ENCODE assay signal across 2 cellular contexts in the genomic region with DNA sequence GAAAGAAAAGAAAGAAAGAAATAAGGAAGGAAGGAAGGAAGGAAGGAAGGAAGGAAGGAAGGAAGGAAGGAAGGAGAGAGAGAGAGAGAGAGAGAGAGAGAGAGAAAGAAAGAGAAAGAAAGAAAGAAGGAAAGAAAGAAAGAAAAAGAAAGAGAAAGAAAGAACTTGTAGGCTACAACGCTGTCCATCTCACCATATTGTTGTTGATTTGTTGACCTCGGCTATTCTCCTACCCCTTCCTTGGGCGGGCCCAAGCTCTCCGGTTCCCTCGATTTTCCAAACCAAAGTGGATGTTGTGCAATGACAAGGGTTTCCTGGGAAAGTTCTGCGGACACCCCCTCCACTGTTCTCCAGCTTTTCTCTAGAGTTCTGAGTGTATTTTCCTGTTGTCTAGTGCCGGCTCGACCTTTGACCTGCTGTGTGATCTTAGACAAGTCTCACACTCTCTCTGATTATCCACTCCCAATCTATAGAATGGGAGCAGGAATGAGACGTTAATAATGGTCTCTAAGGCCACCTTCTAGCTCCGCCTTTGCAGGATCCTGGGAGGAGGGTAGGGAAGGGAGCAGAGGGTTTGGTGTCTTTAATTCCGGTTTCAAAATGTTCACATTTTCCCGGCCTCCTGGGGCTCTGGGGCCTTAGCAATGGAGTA.
TF ChIP-seq lines count a peak whose summit lies in the region.

No MANE protein-coding gene starts in this region.

TF ChIP-seq in HEK293, 187 proteins besides CTCF, POLR2A, EP300 and RAD21:
- TF ChIP-seq SP2 (tag by site-specific recombination; IDR thresholded peaks at IDR 0.05): 0 out of 2 replicates have a peak, but pooled peaks have one; percentile 14
- no peak for TF ChIP-seq ZNF112 (tag by site-specific recombination; IDR thresholded peaks at IDR 0.05)
- 0 out of 2 replicates have a peak, but pooled peaks have one; percentile 55 for TF ChIP-seq ZNF768 (tag by site-specific recombination; IDR thresholded peaks at IDR 0.05)
- TF ChIP-seq ZNF366 (tag by site-specific recombination; conservative IDR thresholded peaks at IDR 0.05): peak; percentile 85
- TF ChIP-seq KLF10 (tag by site-specific recombination; IDR thresholded peaks at IDR 0.05): no peak
- no peak for TF ChIP-seq SCRT1 (tag by site-specific recombination; IDR thresholded peaks at IDR 0.05; ENCODE audit: borderline replicate concordance)
- no peak for TF ChIP-seq ZNF677 (tag by site-specific recombination; IDR thresholded peaks at IDR 0.05)
- no peak for TF ChIP-seq ZBTB8A (tag by site-specific recombination; IDR thresholded peaks at IDR 0.05)
- TF ChIP-seq, protein P1, sequence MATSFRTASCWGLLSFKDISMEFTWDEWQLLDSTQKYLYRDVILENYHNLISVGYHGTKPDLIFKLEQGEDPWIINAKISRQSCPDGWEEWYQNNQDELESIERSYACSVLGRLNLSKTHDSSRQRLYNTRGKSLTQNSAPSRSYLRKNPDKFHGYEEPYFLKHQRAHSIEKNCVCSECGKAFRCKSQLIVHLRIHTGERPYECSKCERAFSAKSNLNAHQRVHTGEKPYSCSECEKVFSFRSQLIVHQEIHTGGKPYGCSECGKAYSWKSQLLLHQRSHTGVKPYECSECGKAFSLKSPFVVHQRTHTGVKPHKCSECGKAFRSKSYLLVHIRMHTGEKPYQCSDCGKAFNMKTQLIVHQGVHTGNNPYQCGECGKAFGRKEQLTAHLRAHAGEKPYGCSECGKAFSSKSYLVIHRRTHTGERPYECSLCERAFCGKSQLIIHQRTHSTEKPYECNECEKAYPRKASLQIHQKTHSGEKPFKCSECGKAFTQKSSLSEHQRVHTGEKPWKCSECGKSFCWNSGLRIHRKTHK (tag by site-specific recombination; IDR thresholded peaks at IDR 0.05): no peak
TF ChIP-seq in HEK293: peak in this region for 3.

TF ChIP-seq in K562, 482 proteins besides CTCF, POLR2A, EP300 and RAD21:
- TF ChIP-seq ZKSCAN8 (CRISPR knock-in tag; IDR thresholded peaks at IDR 0.05) (no peak), MTA1 (IDR thresholded peaks at IDR 0.05; ENCODE audit: borderline replicate concordance) (no peak), ZNF79 (CRISPR knock-in tag; IDR thresholded peaks at IDR 0.05; ENCODE audit: low read depth) (no peak), ZFX (CRISPR knock-in tag; IDR thresholded peaks at IDR 0.05) (no peak), TCFL5 (CRISPR knock-in tag; conservative IDR thresholded peaks at IDR 0.05) (no peak), NR2C2 (CRISPR knock-in tag; IDR thresholded peaks at IDR 0.05) (no peak), NR2C2 (tag; IDR thresholded peaks at IDR 0.05) (peak; percentile 64), NRF1 (conservative IDR thresholded peaks at IDR 0.05 in 1 of 2, IDR thresholded peaks at IDR 0.05 in 1 of 2) (no peak), CREB1 (IDR thresholded peaks at IDR 0.05) (no peak), CREB1 (CRISPR knock-in tag; IDR thresholded peaks at IDR 0.05) (no peak), FOXJ3 (CRISPR knock-in tag; IDR thresholded peaks at IDR 0.05) (no peak), NR2C1 (IDR thresholded peaks at IDR 0.05) (no peak), NR2C1 (tag; IDR thresholded peaks at IDR 0.05) (peak; percentile 40; the same call in 1 of the 2 replicates)
- TF ChIP-seq, protein P2, sequence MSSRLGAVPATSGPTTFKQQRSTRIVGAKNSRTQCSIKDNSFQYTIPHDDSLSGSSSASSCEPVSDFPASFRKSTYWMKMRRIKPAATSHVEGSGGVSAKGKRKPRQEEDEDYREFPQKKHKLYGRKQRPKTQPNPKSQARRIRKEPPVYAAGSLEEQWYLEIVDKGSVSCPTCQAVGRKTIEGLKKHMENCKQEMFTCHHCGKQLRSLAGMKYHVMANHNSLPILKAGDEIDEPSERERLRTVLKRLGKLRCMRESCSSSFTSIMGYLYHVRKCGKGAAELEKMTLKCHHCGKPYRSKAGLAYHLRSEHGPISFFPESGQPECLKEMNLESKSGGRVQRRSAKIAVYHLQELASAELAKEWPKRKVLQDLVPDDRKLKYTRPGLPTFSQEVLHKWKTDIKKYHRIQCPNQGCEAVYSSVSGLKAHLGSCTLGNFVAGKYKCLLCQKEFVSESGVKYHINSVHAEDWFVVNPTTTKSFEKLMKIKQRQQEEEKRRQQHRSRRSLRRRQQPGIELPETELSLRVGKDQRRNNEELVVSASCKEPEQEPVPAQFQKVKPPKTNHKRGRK (tag; IDR thresholded peaks at IDR 0.05): peak; percentile 32; the same call in 1 of the 2 replicates
- TF ChIP-seq, protein P3, sequence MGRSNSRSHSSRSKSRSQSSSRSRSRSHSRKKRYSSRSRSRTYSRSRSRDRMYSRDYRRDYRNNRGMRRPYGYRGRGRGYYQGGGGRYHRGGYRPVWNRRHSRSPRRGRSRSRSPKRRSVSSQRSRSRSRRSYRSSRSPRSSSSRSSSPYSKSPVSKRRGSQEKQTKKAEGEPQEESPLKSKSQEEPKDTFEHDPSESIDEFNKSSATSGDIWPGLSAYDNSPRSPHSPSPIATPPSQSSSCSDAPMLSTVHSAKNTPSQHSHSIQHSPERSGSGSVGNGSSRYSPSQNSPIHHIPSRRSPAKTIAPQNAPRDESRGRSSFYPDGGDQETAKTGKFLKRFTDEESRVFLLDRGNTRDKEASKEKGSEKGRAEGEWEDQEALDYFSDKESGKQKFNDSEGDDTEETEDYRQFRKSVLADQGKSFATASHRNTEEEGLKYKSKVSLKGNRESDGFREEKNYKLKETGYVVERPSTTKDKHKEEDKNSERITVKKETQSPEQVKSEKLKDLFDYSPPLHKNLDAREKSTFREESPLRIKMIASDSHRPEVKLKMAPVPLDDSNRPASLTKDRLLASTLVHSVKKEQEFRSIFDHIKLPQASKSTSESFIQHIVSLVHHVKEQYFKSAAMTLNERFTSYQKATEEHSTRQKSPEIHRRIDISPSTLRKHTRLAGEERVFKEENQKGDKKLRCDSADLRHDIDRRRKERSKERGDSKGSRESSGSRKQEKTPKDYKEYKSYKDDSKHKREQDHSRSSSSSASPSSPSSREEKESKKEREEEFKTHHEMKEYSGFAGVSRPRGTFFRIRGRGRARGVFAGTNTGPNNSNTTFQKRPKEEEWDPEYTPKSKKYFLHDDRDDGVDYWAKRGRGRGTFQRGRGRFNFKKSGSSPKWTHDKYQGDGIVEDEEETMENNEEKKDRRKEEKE (IDR thresholded peaks at IDR 0.05; ENCODE audit: borderline replicate concordance in 1 of 2, control insufficient read depth in 1 of 2, low read depth in 2 of 2, low read length in 1 of 2): no peak
